ENCODE assay signal across 8 cellular contexts in genomic region chr11:73376168-73376802, GRCh38.
DNase-seq lines count a peak whose midpoint lies in the region; ATAC-seq and TF ChIP-seq lines count a peak whose summit lies in the region.

TSS of gene RELT (plus strand) at chr11:73376399. CDS start at chr11:73389137, 12,738 bp downstream.

- DNase-seq in DMS153 (lab: John Stamatoyannopoulos, UW), result peak; percentile 68
- DNase-seq in HuH-7 (ENCODE audit: low spot score), result peak; percentile 95
- DNase-seq in OCI-M1 (lab: John Stamatoyannopoulos, UW), result peak; percentile 100
- DNase-seq in activated T-cell treated with anti-CD3 and anti-CD28 coated beads for 48 hours (ENCODE audit: low read depth), result peak; percentile 97
- peak; percentile 97 to 99 for DNase-seq in erythroblast (lab: John Stamatoyannopoulos, UW)
- peak; percentile 88 to 90 for DNase-seq in stimulated activated CD8-positive, alpha-beta memory T cell treated with anti-CD3 and anti-CD28 coated beads, Interleukin-7, amount 100 ng/mL, for 1 hour (ENCODE audit: low read depth in 2 of 2)

- no peaks in the 10 kb centered on the region for H3K27me3 ChIP-seq in mucosa of stomach (ENCODE audit: control insufficient read depth, insufficient read depth, low read length)

- ATAC-seq in GM21515 (IDR thresholded peaks at IDR 0.05; ENCODE audit: unreplicated experiment), result peak; percentile 70

- TF ChIP-seq POLR2A in erythroblast (IDR thresholded peaks at IDR 0.05; ENCODE audit: low read length), result peak; percentile 94

- peak within 1 kb of the TSS; percentile 47 for H3K4me3 ChIP-seq in mucosa of stomach (ENCODE audit: low read length)

- peaks cover 26% of the 10 kb centered on the region for H3K4me1 ChIP-seq in mucosa of stomach (ENCODE audit: control insufficient read depth, insufficient read depth, low read length)

- H3K36me3 ChIP-seq in mucosa of stomach (ENCODE audit: control insufficient read depth, insufficient read depth, low read length), result no peaks in the 10 kb centered on the region

- peak within 1 kb of the TSS; percentile 67 for H3K9ac ChIP-seq in mucosa of stomach (ENCODE audit: low read length)

- H3K9me3 ChIP-seq in mucosa of stomach (ENCODE audit: control insufficient read depth, low read length), result no peaks in the 10 kb centered on the region

Comparison
In these comparisons a context has a peak if more than half of its experiments do, and no peak if none do; other contexts are left out.
1. Peak in every context shown above with its lines: DNase-seq, ATAC-seq and H3K4me3 ChIP-seq.